In the genomic region with DNA sequence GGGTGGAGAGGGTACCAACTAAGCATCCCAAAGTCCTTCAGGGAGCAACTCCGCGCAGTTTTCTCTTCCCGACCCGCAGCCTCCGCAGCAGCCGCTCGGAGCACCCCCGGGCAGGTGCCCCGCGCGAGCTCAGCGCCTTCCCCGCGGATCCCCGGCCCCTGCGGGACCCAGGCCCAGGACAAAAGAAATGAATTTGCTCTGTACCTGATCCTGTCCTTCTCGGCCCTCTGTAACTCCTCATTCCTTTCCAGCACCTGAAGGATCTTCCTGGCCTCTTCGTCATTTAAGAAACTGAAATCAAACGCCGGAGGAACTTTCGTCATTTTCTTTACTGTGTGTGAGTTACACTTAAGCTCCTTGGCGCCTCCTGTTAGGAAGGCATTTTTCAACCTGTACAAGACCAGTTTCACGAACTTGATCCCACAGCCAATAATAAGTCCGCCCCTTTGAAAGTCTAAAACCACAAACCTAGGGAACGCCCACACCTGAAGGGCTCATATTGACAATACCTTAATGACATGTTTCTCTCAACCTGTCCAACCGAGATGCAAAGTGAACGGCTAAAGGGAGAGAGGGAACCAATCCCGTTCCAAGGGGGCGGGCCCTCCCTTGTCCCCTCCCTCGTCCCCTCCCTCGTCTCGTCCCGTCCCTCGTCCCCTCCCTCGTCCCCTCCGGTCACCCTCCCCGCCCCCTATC, we compare ENCODE assay signal across 8 cellular contexts. TPM values are rescaled to one million over a fixed set of nuclear protein-coding genes. Genes with fewer than 3 reads are reported as not detected.
DNase-seq lines count a peak whose midpoint lies in the region; ATAC-seq and TF ChIP-seq lines count a peak whose summit lies in the region.

Gene EXPH5 (minus strand): TSS at position 555 of the 696 bp plus-strand sequence. CDS start 232 bp downstream, at position 323.

- no peaks in the 10 kb centered on the region for H3K79me1 ChIP-seq in H9 (ENCODE audit: insufficient read depth, low read depth, low read length, poor library complexity, severe bottlenecking)

- H3K36me3 Mint-ChIP-seq in H9 (ENCODE audit: insufficient read depth in 1 of 3, low read depth in 3 of 3), result no peaks in the 10 kb centered on the region
- no peaks in the 10 kb centered on the region for H3K36me3 Mint-ChIP-seq in nephron (ENCODE audit: low read depth)

- no peak within 1 kb of the TSS for H4K8ac ChIP-seq in H9 (replicated peaks; ENCODE audit: insufficient read length, low read depth, low read length)

- H3K27me3 Mint-ChIP-seq in H9 (ENCODE audit: low read depth), result peaks cover 17% of the 10 kb centered on the region
- H3K27me3 Mint-ChIP-seq in nephron (ENCODE audit: low read depth), result peaks cover 34% of the 10 kb centered on the region

- H3K9ac ChIP-seq in H9 (ENCODE audit: extremely low read depth, insufficient read length, low read length), result peak within 1 kb of the TSS; percentile 76

- H3K4me1 ChIP-seq in H9 (ENCODE audit: insufficient read depth, low read length), result no peaks in the 10 kb centered on the region; the same call in 1 of the 2 replicates

- peak within 1 kb of the TSS; percentile 82 to 90 for H3K4me3 Mint-ChIP-seq in H9
- peak within 1 kb of the TSS; percentile 92 to 97 (median 94) for H3K4me3 Mint-ChIP-seq in nephron

- H2AFZ ChIP-seq in H9 (ENCODE audit: low read length), result no peak within 1 kb of the TSS

- H3K27ac ChIP-seq in H9 (ENCODE audit: insufficient read length, low read depth, low read length), result no peak within 1 kb of the TSS

- no peak within 1 kb of the TSS for H3T11ph ChIP-seq in H9 (ENCODE audit: low read length)

- H2BK15ac ChIP-seq in H9 (ENCODE audit: low read depth, low read length), result no peak within 1 kb of the TSS

- H3K56ac ChIP-seq in H9 (ENCODE audit: insufficient read length, low read depth, low read length), result no peak within 1 kb of the TSS

- no peak within 1 kb of the TSS for H3K23ac ChIP-seq in H9 (ENCODE audit: insufficient read length, low read depth, low read length)

- no peaks in the 10 kb centered on the region; a peak in 1 of 5 replicates for H3K9me3 Mint-ChIP-seq in H9
- H3K9me3 Mint-ChIP-seq in nephron, result no peaks in the 10 kb centered on the region

- peak within 1 kb of the TSS; percentile 83 for H3K14ac ChIP-seq in H9 (ENCODE audit: insufficient read depth, low read length)

- no peak within 1 kb of the TSS for H3K4ac ChIP-seq in H9 (ENCODE audit: low read depth, low read length)

- H4K91ac ChIP-seq in H9 (ENCODE audit: insufficient read length, low read depth, low read length), result no peak within 1 kb of the TSS

- no peak within 1 kb of the TSS for H2BK12ac ChIP-seq in H9 (ENCODE audit: insufficient read length, low read depth, low read length)

- peak within 1 kb of the TSS; percentile 16 for H3K18ac ChIP-seq in H9 (ENCODE audit: insufficient read length, low read depth, low read length)

- H3K27ac Mint-ChIP-seq in H9, result peak within 1 kb of the TSS; percentile 72 to 96 (median 86); a peak in 6 of 7 replicates
- H3K27ac Mint-ChIP-seq in nephron, result peak within 1 kb of the TSS; percentile 74 to 95 (median 89)

- H3K4me3 ChIP-seq in foreskin fibroblast (ENCODE audit: low read depth in 1 of 2, low read length in 2 of 2), result peak within 1 kb of the TSS; percentile 68 to 83

- WGBS in H9 (ENCODE audit: extremely low coverage, insufficient read length, low lambda C conversion rate), result no CpG with 5 or more reads among the region's 37 CpGs

- H3K79me2 ChIP-seq in H9 (ENCODE audit: insufficient read depth, low read length), result 0 out of 2 replicates have a peak, but pooled peaks cover 2% of the 10 kb centered on the region

- H2AK5ac ChIP-seq in H9 (ENCODE audit: insufficient read length, low read length), result no peak within 1 kb of the TSS

- no peaks in the 10 kb centered on the region for H3K9me3 ChIP-seq in H9 (ENCODE audit: control insufficient read depth, low read depth, low read length)

- H2BK120ac ChIP-seq in H9 (ENCODE audit: low read depth, low read length, poor library complexity, severe bottlenecking), result no peak within 1 kb of the TSS

- H4K5ac ChIP-seq in H9 (ENCODE audit: insufficient read length, low read depth, low read length), result no peak within 1 kb of the TSS

- peak; percentile 96 for ATAC-seq in stimulated activated naive CD8-positive, alpha-beta T cell treated with anti-CD3 and anti-CD28 coated beads, Interleukin-15, Interleukin-2, amounts not matched to agents 100 U/mL and 50 U/mL, for 24 hours

- no peak within 1 kb of the TSS for H2BK5ac ChIP-seq in H9 (ENCODE audit: insufficient read length, low read length)

- TF ChIP-seq CTCF in H9 (conservative IDR thresholded peaks at IDR 0.05), result no peak
- no peak for TF ChIP-seq CTCF in foreskin fibroblast (IDR thresholded peaks at IDR 0.05; ENCODE audit: low read depth, low read length)
- TF ChIP-seq CTCF in nephron (IDR thresholded peaks at IDR 0.05; ENCODE audit: unreplicated experiment in 3 of 3), result no peak

- H4K20me1 ChIP-seq in H9 (ENCODE audit: control insufficient read depth, insufficient read depth, insufficient read length), result no peaks in the 10 kb centered on the region

- no peak within 1 kb of the TSS for H2BK20ac ChIP-seq in H9 (ENCODE audit: low read depth, low read length, poor library complexity, severe bottlenecking)

- H3K4me1 Mint-ChIP-seq in H9 (peaks cover 29 to 31% of the 10 kb centered on the region in 2 experiments), nephron (peaks cover 39% of the 10 kb centered on the region)

- DNase-seq in EH (ENCODE audit: low read depth), result peak; percentile 70
- DNase-seq in H9, result peak; percentile 98
- DNase-seq in LoVo (ENCODE audit: low spot score), result peak; percentile 94
- peak; percentile 84 for DNase-seq in SHP77 treated with DMSO at 0.1 percent for 48 hours (lab: John Stamatoyannopoulos, UW)
- DNase-seq in activated gamma-delta T cell (lab: John Stamatoyannopoulos, UW), result peak; percentile 14
- DNase-seq in foreskin fibroblast, result peak; percentile 54 to 87
- DNase-seq in stimulated activated naive CD8-positive, alpha-beta T cell treated with anti-CD3 and anti-CD28 coated beads, Interleukin-15, Interleukin-2, amounts not matched to agents 100 U/mL and 50 U/mL, for 24 hours, result peak; percentile 90

- peaks cover 10% of the 10 kb centered on the region for H3K23me2 ChIP-seq in H9 (ENCODE audit: insufficient read length, low read depth, low read length, poor library complexity, severe bottlenecking)

- peak within 1 kb of the TSS; percentile 72 for H3K4me2 ChIP-seq in H9 (ENCODE audit: insufficient read depth, insufficient read length, low read length)

- H3K27me3 ChIP-seq in H9 (ENCODE audit: insufficient read depth, low read length), result peaks cover 6% of the 10 kb centered on the region; the same call in 1 of the 2 replicates

RNA-seq across cellular contexts. Expression of gene EXPH5, which starts in this region (rescaled TPM):
- 3.1 and 4.0 TPM in 2 replicates for total RNA-seq in H9 (2021)

Comparison
In these comparisons a context has a peak if more than half of its experiments do, and no peak if none do; other contexts are left out.
1. DNase-seq: peak in every context shown above with its lines; median percentile 98 in H9; 94 in LoVo; 90 in stimulated activated naive CD8-positive, alpha-beta T cell treated with anti-CD3 and anti-CD28 coated beads, Interleukin-15, Interleukin-2, amounts not matched to agents 100 U/mL and 50 U/mL, for 24 hours; 84 in SHP77 treated with DMSO at 0.1 percent for 48 hours; 70 in foreskin fibroblast; 70 in EH; 14 in activated gamma-delta T cell.